In the genomic region with DNA sequence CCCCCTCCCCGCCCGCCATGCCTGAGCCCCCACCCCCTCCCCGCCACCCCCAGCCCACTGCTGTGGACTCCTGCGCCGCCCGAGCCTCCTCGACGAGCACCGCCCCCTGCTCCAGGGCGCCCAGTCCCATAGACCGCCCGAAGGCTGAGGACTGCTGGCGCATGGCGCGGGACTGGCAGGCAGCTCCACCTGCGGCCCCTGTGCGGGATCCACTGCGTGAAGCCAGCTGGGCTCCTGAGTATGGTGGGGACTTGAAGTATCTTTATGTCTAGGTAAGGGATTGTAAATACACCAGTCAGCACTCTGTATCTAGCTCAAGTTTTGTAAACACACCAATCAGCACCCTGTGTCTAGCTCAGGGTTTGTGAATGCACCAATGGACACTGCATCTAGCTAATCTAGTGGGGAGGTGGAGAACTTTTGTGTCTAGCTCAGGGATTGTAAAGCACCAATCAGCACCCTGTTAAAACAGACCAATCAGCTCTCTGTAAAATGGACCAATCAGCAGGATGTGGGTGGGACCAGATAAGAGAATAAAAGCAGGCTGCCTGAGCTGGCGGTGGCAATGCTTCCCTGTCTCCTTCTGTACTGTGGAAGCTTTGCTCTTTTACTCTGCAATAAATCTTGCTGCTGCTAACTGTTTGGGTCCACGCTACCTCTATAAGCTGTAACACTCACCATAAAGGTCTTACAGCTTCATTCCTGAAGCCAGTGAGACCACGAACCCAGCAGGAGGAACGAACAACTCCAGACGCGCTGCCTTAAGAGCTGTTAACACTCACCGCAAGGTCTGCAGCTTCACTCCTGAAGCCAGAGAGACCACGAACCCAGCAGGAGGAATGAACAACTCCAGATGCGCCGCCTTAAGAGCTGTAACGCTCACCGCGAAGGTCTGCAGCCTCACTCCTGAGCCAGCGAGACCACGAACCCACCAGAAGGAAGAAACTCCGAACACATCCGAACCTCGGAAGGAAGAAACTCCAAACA, we compare ENCODE assay signal across 7 cellular contexts.
A peak's percentile ranks its signal among the peaks of the same experiment; 100 is the strongest.
DNase-seq lines count a peak whose midpoint lies in the region; ATAC-seq and TF ChIP-seq lines count a peak whose summit lies in the region.
"Not testable (repeated sequence)": the region's sequence is repeated elsewhere in the genome, so short reads cannot be mapped to it uniquely, and the experiment has no call there.

No MANE protein-coding gene starts in this region.

- peak overlapping the region; percentile 30 for H3K4me3 ChIP-seq in retinal pigment epithelial cell (ENCODE audit: low read length)

- H3K9me3 Mint-ChIP-seq in activated T-cell treated with anti-CD3 and anti-CD28 coated beads, Interleukin-2, amount 50 U/mL, for 24 hours: not testable (repeated sequence)

- H3K27ac Mint-ChIP-seq in activated T-cell treated with anti-CD3 and anti-CD28 coated beads, Interleukin-2, amount 50 U/mL, for 24 hours: peak overlapping the region; percentile 34

- H3K36me3 Mint-ChIP-seq in activated T-cell treated with anti-CD3 and anti-CD28 coated beads, Interleukin-2, amount 50 U/mL, for 24 hours (ENCODE audit: low read depth): not testable (repeated sequence)

- peaks cover 67% of the 10 kb centered on the region for H3K27me3 Mint-ChIP-seq in activated T-cell treated with anti-CD3 and anti-CD28 coated beads, Interleukin-2, amount 50 U/mL, for 24 hours

- peak; percentile 48 for DNase-seq in NCI-H1105 (lab: John Stamatoyannopoulos, UW)
- peak; percentile 7 for DNase-seq in RPMI8226
- peak; percentile 42 for DNase-seq in activated T-cell treated with anti-CD3 and anti-CD28 coated beads, Interleukin-2, amount 50 U/mL, for 24 hours
- DNase-seq in ecto neural progenitor cell (ENCODE audit: low spot score): peak; percentile 73
- DNase-seq in left kidney (ENCODE audit: low read depth, low spot score): peak; percentile 70
- not testable (repeated sequence) for DNase-seq in retinal pigment epithelial cell (ENCODE audit: low read depth)

- peak overlapping the region; percentile 68 for H3K4me3 Mint-ChIP-seq in activated T-cell treated with anti-CD3 and anti-CD28 coated beads, Interleukin-2, amount 50 U/mL, for 24 hours

- TF ChIP-seq CTCF in retinal pigment epithelial cell (conservative IDR thresholded peaks at IDR 0.05; ENCODE audit: low read depth, low read length): not testable (repeated sequence)

- not testable (repeated sequence) for H3K4me1 Mint-ChIP-seq in activated T-cell treated with anti-CD3 and anti-CD28 coated beads, Interleukin-2, amount 50 U/mL, for 24 hours (ENCODE audit: low read depth)

- peak; percentile 28 for ATAC-seq in GM18511 (IDR thresholded peaks at IDR 0.05; ENCODE audit: unreplicated experiment)
